8 cellular contexts compared by ENCODE assay signal in the genomic region with DNA sequence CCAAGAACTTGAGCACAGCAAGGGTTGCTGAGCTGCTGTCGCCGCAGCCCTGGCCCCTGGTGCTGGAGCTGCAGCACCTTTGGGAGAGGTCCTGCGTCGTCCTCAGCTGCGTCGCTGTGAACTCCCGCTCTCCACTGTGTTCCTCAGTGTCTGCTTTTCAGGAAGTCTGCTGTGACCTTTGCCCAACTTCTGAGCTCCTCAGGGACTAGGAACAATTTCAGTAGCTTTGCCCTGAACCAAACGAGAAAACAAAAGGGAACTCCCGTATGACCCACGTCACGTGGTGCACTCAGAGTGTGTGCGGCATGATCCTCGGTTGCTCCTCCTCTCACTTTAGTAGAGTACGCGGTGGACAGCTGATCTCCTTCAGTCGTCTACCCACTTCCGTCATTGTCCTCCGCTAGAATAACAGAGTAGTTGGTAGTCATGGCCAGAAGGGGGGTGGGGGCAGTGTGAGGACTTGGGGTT. TPM values are rescaled to one million over a fixed set of nuclear protein-coding genes. Genes with fewer than 3 reads are reported as not detected.
DNase-seq lines count a peak whose midpoint lies in the region; ATAC-seq and TF ChIP-seq lines count a peak whose summit lies in the region.

No MANE protein-coding gene starts in this region.

- peaks cover 32% of the 10 kb centered on the region for H3K36me3 ChIP-seq in CD4-positive, alpha-beta memory T cell (ENCODE audit: insufficient read depth, low read length)

- H3K27me3 Mint-ChIP-seq in CD4-positive, alpha-beta memory T cell: no peaks in the 10 kb centered on the region
- H3K27me3 Mint-ChIP-seq in T-cell: no peaks in the 10 kb centered on the region
- no peaks in the 10 kb centered on the region for H3K27me3 Mint-ChIP-seq in naive thymus-derived CD8-positive, alpha-beta T cell

- DNase-seq in CD4-positive, alpha-beta memory T cell: peak in 4 of 5 donors; percentile 18 to 72 (median 34)
- DNase-seq in T-cell: peak in 31 of 34 experiments; percentile 20 to 74 (median 45)
- DNase-seq in erythroblast (lab: John Stamatoyannopoulos, UW): peak; percentile 66 to 86
- DNase-seq in naive thymus-derived CD8-positive, alpha-beta T cell: peak in 7 of 10 donors; percentile 12 to 63 (median 42)
- no peak for DNase-seq in HT-29 (ENCODE audit: low spot score)
- no peak for DNase-seq in NCI-H2171 treated with DMSO at 0.1 percent for 48 hours (lab: John Stamatoyannopoulos, UW)

- H3K36me3 Mint-ChIP-seq in CD4-positive, alpha-beta memory T cell: peaks cover 48 to 50% of the 10 kb centered on the region in 2 donors
- H3K36me3 Mint-ChIP-seq in T-cell: peaks cover 46% of the 10 kb centered on the region
- peaks cover 0 to 65% (median 21%) of the 10 kb centered on the region in 3 donors for H3K36me3 Mint-ChIP-seq in naive thymus-derived CD8-positive, alpha-beta T cell

- H3K4me1 Mint-ChIP-seq in CD4-positive, alpha-beta memory T cell: peaks cover 3 to 14% (median 7%) of the 10 kb centered on the region in 4 donors
- H3K4me1 Mint-ChIP-seq in T-cell: peaks cover 0 to 16% (median 13%) of the 10 kb centered on the region in 3 donors
- peaks cover 2 to 24% (median 10%) of the 10 kb centered on the region in 4 donors for H3K4me1 Mint-ChIP-seq in naive thymus-derived CD8-positive, alpha-beta T cell

- H3K27ac Mint-ChIP-seq in CD4-positive, alpha-beta memory T cell: peak overlapping the region in 6 of 7 donors; percentile 15 to 84 (median 65)
- H3K27ac Mint-ChIP-seq in T-cell: peak overlapping the region in 1 of 2 donors; percentile 87
- peak overlapping the region in 8 of 10 donors; percentile 72 to 93 (median 78) for H3K27ac Mint-ChIP-seq in naive thymus-derived CD8-positive, alpha-beta T cell

- CTCF ChIA-PET in CD4-positive, alpha-beta memory T cell (lab: Charles Lee; ENCODE audit: partially characterized antibody): no interaction called here
- CTCF ChIA-PET in T-cell (lab: Charles Lee): no interaction called here

- no peak overlapping the region for H3K27ac ChIP-seq in CD4-positive, alpha-beta memory T cell (ENCODE audit: low read depth, low read length)

- POLR2A ChIA-PET in CD4-positive, alpha-beta memory T cell (lab: Charles Lee; ENCODE audit: partially characterized antibody): interaction anchor here (1.8 kb wide), 1 partner anchor 12 kb away, joined by 4 read pairs; no protein-coding TSS in a partner anchor
- POLR2A ChIA-PET in T-cell (lab: Charles Lee): interaction anchor here in 1 of 2 donors (0.7 kb wide), 1 partner anchor 11 kb away, joined by 8 read pairs; no protein-coding TSS in a partner anchor
- POLR2A ChIA-PET in naive thymus-derived CD8-positive, alpha-beta T cell (lab: Charles Lee): interaction anchor here (0.6 kb wide), 1 partner anchor 21 kb away, joined by 4 read pairs; no protein-coding TSS in a partner anchor

- no peaks in the 10 kb centered on the region for H3K9me3 ChIP-seq in CD4-positive, alpha-beta memory T cell (ENCODE audit: control insufficient read depth in 1 of 2, low read length in 2 of 2)

- TF ChIP-seq POLR2A in erythroblast (IDR thresholded peaks at IDR 0.05; ENCODE audit: low read length): no peak

- intact Hi-C loops in CD4-positive, alpha-beta memory T cell (cut with micrococcal nuclease): no loop called here

- H3K4me3 ChIP-seq in CD4-positive, alpha-beta memory T cell (ENCODE audit: low read length in 2 of 2): no peak overlapping the region

- ATAC-seq in T-cell (replicated peaks in 1 of 4) (peak; percentile 54 to 97 (median 81)), GM21737 (IDR thresholded peaks at IDR 0.05; ENCODE audit: unreplicated experiment) (no peak), HG02938 (IDR thresholded peaks at IDR 0.05; ENCODE audit: unreplicated experiment) (no peak)
- peak; percentile 72 to 100 for ATAC-seq in naive thymus-derived CD8-positive, alpha-beta T cell

- no peaks in the 10 kb centered on the region for H3K4me1 ChIP-seq in CD4-positive, alpha-beta memory T cell (ENCODE audit: insufficient read depth, low read length)

- H3K4me3 Mint-ChIP-seq in CD4-positive, alpha-beta memory T cell: peak overlapping the region in 1 of 8 donors; percentile 25
- peak overlapping the region in 1 of 3 donors; percentile 31 for H3K4me3 Mint-ChIP-seq in T-cell
- H3K4me3 Mint-ChIP-seq in naive thymus-derived CD8-positive, alpha-beta T cell: peak overlapping the region in 5 of 10 donors; percentile 8 to 68 (median 31)

- H3K27me3 ChIP-seq in CD4-positive, alpha-beta memory T cell (ENCODE audit: insufficient read depth, low read length): no peaks in the 10 kb centered on the region

- no peaks in the 10 kb centered on the region for H3K9me3 Mint-ChIP-seq in CD4-positive, alpha-beta memory T cell
- H3K9me3 Mint-ChIP-seq in T-cell: no peaks in the 10 kb centered on the region
- H3K9me3 Mint-ChIP-seq in naive thymus-derived CD8-positive, alpha-beta T cell: no peaks in the 10 kb centered on the region

RNA-seq across cellular contexts. Expression of a gene that starts 44.2 kb away (rescaled TPM):
- total RNA-seq in CD4-positive, alpha-beta memory T cell: 10 to 100 TPM; 66.3 to 66.7 TPM
- polyA plus RNA-seq in CD4-positive, alpha-beta memory T cell: 10 to 100 TPM; 35.1 to 48.4 TPM
- total RNA-seq in T-cell: 10 to 100 TPM; 57.3 to 81.5 (median 59.4) TPM
- total RNA-seq in naive thymus-derived CD8-positive, alpha-beta T cell: 10 to 100 TPM; 68.6 to 75.0 TPM
- 10 to 100 TPM; 22.5 to 32.6 (median 27.9) TPM for polyA plus RNA-seq in naive thymus-derived CD8-positive, alpha-beta T cell
- total RNA-seq in HT-29 (2014; rRNA removed; shearing (Covaris generic)): 89.3 and 101 TPM in 2 replicates

Comparison
In these comparisons a context has a peak if more than half of its experiments do, and no peak if none do; other contexts are left out.
1. DNase-seq: peak in CD4-positive, alpha-beta memory T cell (4 of 5), T-cell (31 of 34), erythroblast (2 of 2) and naive thymus-derived CD8-positive, alpha-beta T cell (7 of 10); none in HT-29 (single experiment) and NCI-H2171 treated with DMSO at 0.1 percent for 48 hours (single experiment).
2. ATAC-seq: peak in T-cell (4 of 4) and naive thymus-derived CD8-positive, alpha-beta T cell (2 of 2); none in GM21737 (single experiment) and HG02938 (single experiment).